Comparison of ENCODE assay signal across 1 cellular context in the genomic region with DNA sequence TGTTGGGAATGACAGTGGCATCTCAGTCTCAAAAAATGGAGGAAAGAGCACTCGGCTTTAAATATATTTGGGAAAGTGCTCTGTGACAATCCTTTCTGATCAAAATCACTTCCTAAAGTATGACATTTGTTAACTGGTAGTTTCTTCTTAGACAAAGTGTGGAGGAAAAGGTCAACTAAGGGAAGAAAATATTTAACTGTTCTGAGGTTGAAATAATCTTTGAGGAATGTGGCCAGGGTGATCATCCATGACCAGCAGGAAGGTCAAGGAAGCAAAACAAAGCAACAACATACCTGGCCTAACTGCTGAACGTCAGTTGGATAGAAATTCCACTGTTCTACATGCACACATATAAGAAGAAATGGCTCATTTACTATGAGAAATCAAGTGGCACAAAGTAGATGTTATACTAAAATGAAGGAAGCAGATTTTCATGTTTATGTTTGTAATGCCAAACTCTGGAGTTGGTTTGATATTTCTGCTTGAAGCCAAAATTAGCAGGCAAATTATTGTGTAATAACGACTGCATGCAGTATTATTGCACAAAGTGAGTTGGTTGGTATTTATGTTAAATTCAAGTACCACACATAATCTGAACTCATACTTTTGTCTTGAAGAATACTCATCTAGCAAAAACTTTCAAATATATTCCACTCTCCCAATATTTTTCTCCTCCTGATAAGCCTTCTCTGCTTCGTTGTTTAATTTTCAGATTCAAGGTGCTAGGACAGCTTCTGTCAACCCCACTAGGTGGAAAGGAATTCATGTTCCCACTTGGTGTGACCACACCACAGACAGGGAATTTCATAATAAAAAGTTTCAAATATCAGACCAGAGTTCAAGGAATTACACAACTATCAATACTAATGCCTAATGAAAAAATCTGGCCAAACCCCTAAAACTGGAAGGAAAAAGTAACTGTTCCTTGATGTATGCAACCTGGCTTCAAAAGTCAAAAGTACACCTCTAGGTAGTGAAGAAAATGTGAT.
TF ChIP-seq lines count a peak whose summit lies in the region.

No MANE protein-coding gene starts in this region.

TF ChIP-seq in HepG2, 621 proteins besides CTCF, POLR2A, EP300 and RAD21 (continued from another document):
- TF ChIP-seq, protein P1, sequence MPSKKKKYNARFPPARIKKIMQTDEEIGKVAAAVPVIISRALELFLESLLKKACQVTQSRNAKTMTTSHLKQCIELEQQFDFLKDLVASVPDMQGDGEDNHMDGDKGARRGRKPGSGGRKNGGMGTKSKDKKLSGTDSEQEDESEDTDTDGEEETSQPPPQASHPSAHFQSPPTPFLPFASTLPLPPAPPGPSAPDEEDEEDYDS (CRISPR knock-in tag; IDR thresholded peaks at IDR 0.05), result no peak
